27 cellular contexts compared by ENCODE assay signal in the genomic region with DNA sequence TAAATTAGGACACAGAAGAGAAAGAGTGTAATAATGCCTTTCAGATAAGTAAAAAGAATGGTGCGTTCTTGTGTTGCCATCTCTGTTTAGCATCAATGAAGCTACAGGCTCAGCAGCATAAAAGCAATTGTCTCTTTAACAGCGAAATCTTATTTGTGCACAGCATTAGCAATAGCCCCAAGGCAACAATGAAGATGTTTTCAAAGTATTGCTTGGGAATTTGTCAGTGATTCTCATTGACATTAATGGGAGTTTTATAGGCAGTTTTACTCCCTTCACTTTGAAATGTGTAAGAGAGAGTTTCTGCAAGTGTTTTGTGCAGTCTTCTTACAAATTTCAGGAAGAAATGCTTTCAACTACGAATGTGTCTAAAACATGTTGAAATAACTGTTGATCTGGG.
DNase-seq lines count a peak whose midpoint lies in the region; ATAC-seq, FAIRE-seq and TF ChIP-seq lines count a peak whose summit lies in the region.
"Had no signal": no experiment of that assay in that cellular context is flagged by ENCODE, and none has a peak within 500 bp of the region (broad histone marks: within the 10 kb centered on the region; RNA-seq: fewer than 3 reads in every experiment).

No MANE protein-coding gene starts in this region.

- no peak overlapping the region for H3K4me3 Mint-ChIP-seq in GM23338
- H3K4me3 Mint-ChIP-seq: CD14-positive monocyte; CD4-positive, alpha-beta memory T cell; CD4-positive, CD25-positive, alpha-beta regulatory T cell; CD8-positive, alpha-beta memory T cell had no signal

- no peak for TF ChIP-seq RAD21 in H1 (IDR thresholded peaks at IDR 0.05 in 1 of 2, conservative IDR thresholded peaks at IDR 0.05 in 1 of 2; ENCODE audit: low read depth in 2 of 2, low read length in 2 of 2)

- H3K27ac Mint-ChIP-seq in GM23338, result no peak overlapping the region
- H3K27ac Mint-ChIP-seq: CD14-positive monocyte; CD4-positive, alpha-beta memory T cell; CD4-positive, CD25-positive, alpha-beta regulatory T cell; CD8-positive, alpha-beta memory T cell had no signal

- H3K27me3 ChIP-seq in GM23338 (ENCODE audit: insufficient read depth) (no peaks in the 10 kb centered on the region), H1 (replicated peaks in 1 of 4; ENCODE audit: control insufficient read depth in 3 of 4, extremely low read depth in 1 of 4, insufficient read depth in 3 of 4, low read length in 3 of 4) (no peaks in the 10 kb centered on the region; a peak in 1 of 7 replicates), neuronal stem cell (ENCODE audit: control insufficient read depth in 3 of 3, insufficient read depth in 3 of 3, low read depth in 1 of 3, low read length in 3 of 3) (no peaks in the 10 kb centered on the region)
- H3K27me3 ChIP-seq: BE2C, BLaER1 had no signal

- H2BK15ac ChIP-seq in H1 (ENCODE audit: low read length) (no peak overlapping the region), neuronal stem cell (ENCODE audit: low read length) (no peak overlapping the region)

- H2AFZ ChIP-seq in GM23338, result peak overlapping the region; percentile 12; the same call in 1 of the 2 replicates
- 0 out of 2 replicates have a peak overlapping the region, but pooled peaks have one; percentile 16 for H2AFZ ChIP-seq in H1 (ENCODE audit: low read length)
- H2AFZ ChIP-seq in neuronal stem cell (ENCODE audit: low read length), result peak overlapping the region; percentile 5

- H3F3A ChIP-seq in GM23338 (replicated peaks; ENCODE audit: low read depth), result no peaks in the 10 kb centered on the region

- no peak overlapping the region for H3K18ac ChIP-seq in H1 (ENCODE audit: extremely low read depth, low read length)
- H3K18ac ChIP-seq in neuronal stem cell (ENCODE audit: low read length), result no peak overlapping the region

- H2AK5ac ChIP-seq in H1 (ENCODE audit: low read depth, low read length) (no peak overlapping the region), neuronal stem cell (ENCODE audit: low read depth, low read length) (no peak overlapping the region)

- H3K4me1 ChIP-seq in GM23338 (ENCODE audit: insufficient read depth) (no peaks in the 10 kb centered on the region), H1 (replicated peaks in 1 of 4; ENCODE audit: control insufficient read depth in 3 of 4, insufficient read depth in 4 of 4, low read length in 3 of 4) (peaks cover 0 to 4% (median under 1%) of the 10 kb centered on the region in 4 experiments; a peak in 4 of 7 replicates), neuronal stem cell (ENCODE audit: control insufficient read depth in 2 of 2, insufficient read depth in 1 of 2, low read depth in 1 of 2, low read length in 2 of 2) (peaks cover 2 to 3% of the 10 kb centered on the region in 2 donors)
- H3K4me1 ChIP-seq: BE2C, BLaER1 had no signal

- H3K4ac ChIP-seq in H1 (replicated peaks; ENCODE audit: insufficient read length, low read depth, low read length) (no peak overlapping the region), neuronal stem cell (ENCODE audit: low read length) (no peak overlapping the region)

- H2BK20ac ChIP-seq in H1 (ENCODE audit: low read length), result no peak overlapping the region

- H3K23ac ChIP-seq in H1 (ENCODE audit: insufficient read length) (no peak overlapping the region), neuronal stem cell (ENCODE audit: low read depth, low read length, poor library complexity) (no peak overlapping the region)

- H3K36me3 ChIP-seq in GM23338 (ENCODE audit: insufficient read depth), result no peaks in the 10 kb centered on the region
- H3K36me3 ChIP-seq in H1 (ENCODE audit: control insufficient read depth in 2 of 4, insufficient read depth in 4 of 4, low read length in 3 of 4), result no peaks in the 10 kb centered on the region
- H3K36me3 ChIP-seq in neuronal stem cell (replicated peaks in 1 of 2; ENCODE audit: control insufficient read depth in 2 of 2, insufficient read depth in 2 of 2, low read length in 2 of 2), result no peaks in the 10 kb centered on the region
- H3K36me3 ChIP-seq: BE2C, BLaER1 had no signal

- H4K20me1 ChIP-seq in GM23338 (replicated peaks; ENCODE audit: insufficient read depth) (no peaks in the 10 kb centered on the region), H1 (replicated peaks in 1 of 2; ENCODE audit: control insufficient read depth in 1 of 2, insufficient read depth in 2 of 2, low read length in 2 of 2) (no peaks in the 10 kb centered on the region)
- H4K20me1 ChIP-seq: BLaER1 had no signal

- 94% methylated on average over 3 of the region's 3 CpGs; no CpG with 5 or more reads in 1 of the 2 experiments for WGBS in H1 (ENCODE audit: extremely low coverage in 1 of 2, insufficient coverage in 1 of 2, insufficient read length in 1 of 2, insufficient replicate concordance in 2 of 2, low coverage in 1 of 2, low lambda C conversion rate in 2 of 2, missing lambda C conversion rate in 1 of 2), 2 experiments
- no CpG with 5 or more reads among the region's 3 CpGs for WGBS in neuronal stem cell (ENCODE audit: extremely low coverage in 2 of 2, insufficient read length in 2 of 2, insufficient replicate concordance in 1 of 2), 2 donors

- CTCF ChIA-PET in H1 (lab: Charles Lee; ENCODE audit: partially characterized antibody), result no interaction called here

- no peak for ATAC-seq in GM23338

- no peaks in the 10 kb centered on the region for H3K79me1 ChIP-seq in H1 (ENCODE audit: low read depth, low read length)
- H3K79me1 ChIP-seq in neuronal stem cell (ENCODE audit: low read depth, low read length), result no peaks in the 10 kb centered on the region

- TF ChIP-seq CTCF in GM23338 (conservative IDR thresholded peaks at IDR 0.05; ENCODE audit: low read depth in 2 of 2) (no peak), H1 (IDR thresholded peaks at IDR 0.05; ENCODE audit: control extremely low read depth in 1 of 3, insufficient read depth in 1 of 3, low read depth in 1 of 3, low read length in 3 of 3) (no peak), GM13976 (IDR thresholded peaks at IDR 0.05; ENCODE audit: borderline replicate concordance, control extremely low read depth, extremely low read depth, insufficient read depth, missing control alignments) (no peak), coronary artery (IDR thresholded peaks at IDR 0.05) (no peak)

- TF ChIP-seq POLR2A in H1 (IDR thresholded peaks at IDR 0.05; ENCODE audit: control extremely low read depth in 1 of 2, low read depth in 2 of 2, low read length in 2 of 2), result no peak

- no peak for FAIRE-seq in H1 (lab: Jason Lieb, UNC)
- FAIRE-seq: A204.1, GM12891, GM18507 had no signal

- H3K14ac ChIP-seq in H1 (ENCODE audit: insufficient read length) (no peak overlapping the region), neuronal stem cell (ENCODE audit: low read length) (no peak overlapping the region)

- DNase-seq in EH (ENCODE audit: low read depth), result peak; percentile 4
- no peak for DNase-seq in GM23338 (ENCODE audit: low spot score)
- no peak for DNase-seq in H1 (ENCODE audit: low read depth in 1 of 2, low spot score in 2 of 2)
- no peak for DNase-seq in neuronal stem cell (ENCODE audit: low spot score)
- DNase-seq in GM13976 (ENCODE audit: low spot score), result no peak
- no peak for DNase-seq in NCI-H69 (lab: John Stamatoyannopoulos, UW)
- DNase-seq in activated CD4-positive, alpha-beta T cell treated with anti-CD3 and anti-CD28 coated beads for 48 hours, result no peak
- no peak for DNase-seq in coronary artery (ENCODE audit: low spot score)
- DNase-seq: 8988T; ACHN; BE2C; C1 segment of cervical spinal cord; CD4-positive, alpha-beta memory T cell; CD4-positive, CD25-positive, alpha-beta regulatory T cell; CD8-positive, alpha-beta memory T cell; COR-L47; DMS 273 treated with DMSO at 0.1 percent for 48 hours; DMS153; DMS53; DMS79; DND-41; GF-D8 had no signal

- POLR2A ChIA-PET in H1 (lab: Charles Lee; ENCODE audit: partially characterized antibody), result no interaction called here

- H3K4me2 ChIP-seq in GM23338 (no peak overlapping the region), H1 (ENCODE audit: insufficient read depth in 1 of 2, low read depth in 2 of 2, low read length in 2 of 2) (no peak overlapping the region), neuronal stem cell (ENCODE audit: insufficient read depth, low read length, poor library complexity, severe bottlenecking) (no peak overlapping the region)
- H3K4me2 ChIP-seq: BLaER1 had no signal

- H2BK5ac ChIP-seq in H1 (ENCODE audit: low read depth, low read length) (no peak overlapping the region), neuronal stem cell (ENCODE audit: low read length) (no peak overlapping the region)

- no peaks in the 10 kb centered on the region for H3K27me3 Mint-ChIP-seq in GM23338 (ENCODE audit: insufficient read depth, low read depth, poor library complexity)
- H3K27me3 Mint-ChIP-seq: CD4-positive, alpha-beta memory T cell; CD4-positive, CD25-positive, alpha-beta regulatory T cell; CD8-positive, alpha-beta memory T cell had no signal

- no peak overlapping the region for H3K27ac ChIP-seq in GM23338 (ENCODE audit: low read depth)
- H3K27ac ChIP-seq in H1 (ENCODE audit: low read depth, low read length), result no peak overlapping the region
- H3K27ac ChIP-seq in neuronal stem cell (replicated peaks; ENCODE audit: low read length), result no peak overlapping the region
- H3K27ac ChIP-seq in coronary artery, result no peak overlapping the region
- H3K27ac ChIP-seq: BLaER1 had no signal

- no peak overlapping the region for H4K91ac ChIP-seq in H1 (replicated peaks; ENCODE audit: insufficient read length, low read length)
- H4K91ac ChIP-seq in neuronal stem cell (ENCODE audit: low read depth, low read length, poor library complexity), result no peak overlapping the region

- H3K4me3 ChIP-seq in GM23338 (no peak overlapping the region), H1 (ENCODE audit: extremely low read depth in 1 of 4, insufficient read depth in 2 of 4, low read depth in 3 of 4, low read length in 4 of 4) (no peak overlapping the region), neuronal stem cell (ENCODE audit: low read length in 2 of 2) (no peak overlapping the region), coronary artery (no peak overlapping the region)
- H3K4me3 ChIP-seq: BLaER1 had no signal

- TF ChIP-seq EP300 in H1 (IDR thresholded peaks at IDR 0.05; ENCODE audit: borderline replicate concordance in 1 of 2, low read depth in 2 of 2, low read length in 2 of 2), result no peak

- H3K36me3 Mint-ChIP-seq in GM23338 (ENCODE audit: low read depth), result no peaks in the 10 kb centered on the region
- H3K36me3 Mint-ChIP-seq: CD14-positive monocyte; CD4-positive, alpha-beta memory T cell; CD4-positive, CD25-positive, alpha-beta regulatory T cell; CD8-positive, alpha-beta memory T cell had no signal

- H3K4me1 Mint-ChIP-seq in GM23338, result no peaks in the 10 kb centered on the region; the same call in 2 of the 3 replicates
- H3K4me1 Mint-ChIP-seq: CD4-positive, alpha-beta memory T cell; CD4-positive, CD25-positive, alpha-beta regulatory T cell; CD8-positive, alpha-beta memory T cell had no signal

- no peak overlapping the region for H2BK12ac ChIP-seq in H1 (ENCODE audit: low read depth, low read length)
- H2BK12ac ChIP-seq in neuronal stem cell (ENCODE audit: low read length), result no peak overlapping the region

- no peaks in the 10 kb centered on the region for H3K79me2 ChIP-seq in GM23338 (replicated peaks; ENCODE audit: insufficient read depth)
- no peaks in the 10 kb centered on the region for H3K79me2 ChIP-seq in H1 (ENCODE audit: control insufficient read depth in 1 of 2, insufficient read depth in 2 of 2, low read length in 2 of 2)

- peaks cover 2% of the 10 kb centered on the region; the same call in 2 of the 3 replicates for H3K9me3 Mint-ChIP-seq in GM23338

- H3K9me3 ChIP-seq in H1 (ENCODE audit: insufficient read depth in 2 of 2, low read depth in 1 of 2, low read length in 1 of 2) (no peaks in the 10 kb centered on the region), neuronal stem cell (replicated peaks in 1 of 2; ENCODE audit: control insufficient read depth in 2 of 2, insufficient read depth in 1 of 2, low read depth in 1 of 2, low read length in 2 of 2) (no peaks in the 10 kb centered on the region)
- H3K9me3 ChIP-seq: BE2C, BLaER1 had no signal

- H4K5ac ChIP-seq in H1 (ENCODE audit: insufficient read length, low read depth, low read length), result no peak overlapping the region

- H4K8ac ChIP-seq in H1 (ENCODE audit: extremely low read depth, insufficient read depth, low read length), result no peak overlapping the region
- no peak overlapping the region for H4K8ac ChIP-seq in neuronal stem cell (ENCODE audit: low read depth, low read length)

- H3K23me2 ChIP-seq in H1 (ENCODE audit: low read depth, low read length), result no peaks in the 10 kb centered on the region

- in situ Hi-C loops in GM13976 (cut with MboI; ENCODE audit: low sequenced_read_pairs, unreplicated experiment), result no loop called here

- H2BK120ac ChIP-seq in H1 (replicated peaks; ENCODE audit: low read depth, low read length), result no peak overlapping the region
- H2BK120ac ChIP-seq in neuronal stem cell (ENCODE audit: low read depth, low read length), result no peak overlapping the region

- H3K9me2 ChIP-seq in GM23338 (ENCODE audit: insufficient read depth), result peaks cover 9% of the 10 kb centered on the region

- no peak overlapping the region for H3K56ac ChIP-seq in H1 (replicated peaks; ENCODE audit: insufficient read length, low read depth, low read length)

- no peak overlapping the region for H3K9ac ChIP-seq in H1 (replicated peaks in 1 of 4; ENCODE audit: extremely low read depth in 1 of 4, low read depth in 3 of 4, low read length in 3 of 4)
- no peak overlapping the region for H3K9ac ChIP-seq in neuronal stem cell (ENCODE audit: low read depth, low read length, poor library complexity)
- H3K9ac ChIP-seq: BLaER1 had no signal
